32 cellular contexts compared by ENCODE assay signal in the genomic region with DNA sequence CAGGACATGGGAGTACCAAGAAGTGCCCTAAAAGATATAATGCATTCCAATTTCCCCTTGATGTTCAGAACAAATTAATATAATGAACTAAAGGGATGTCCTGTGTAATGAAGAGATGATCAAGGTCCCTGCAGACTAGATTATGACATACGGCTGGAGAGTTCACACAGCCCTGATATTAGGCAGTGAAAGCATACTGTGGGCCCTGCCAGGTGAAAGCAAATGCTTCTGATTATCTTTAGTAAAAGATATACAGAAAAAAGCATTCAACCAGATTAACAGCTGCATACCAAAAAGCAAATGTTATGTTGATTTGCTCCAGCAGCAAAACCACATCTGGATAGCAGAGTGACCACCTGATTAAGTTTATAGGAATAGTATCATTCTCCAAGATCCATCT. TPM values are rescaled to one million over a fixed set of nuclear protein-coding genes. Genes with fewer than 3 reads are reported as not detected.
"Had no signal": no experiment of that assay in that cellular context is flagged by ENCODE, and none has a peak within 500 bp of the region (broad histone marks: within the 10 kb centered on the region; RNA-seq: fewer than 3 reads in every experiment).

No MANE protein-coding gene starts in this region.

- H3K4me1 Mint-ChIP-seq: stimulated activated effector memory CD8-positive, alpha-beta T cell treated with anti-CD3 and anti-CD28 coated beads, Interleukin-12 subunit alpha, Interleukin-12 subunit beta, amount 100 ng/mL, for 72 hours had no signal

- H3K36me3 ChIP-seq: thyroid gland, transverse colon, uterus, vagina had no signal

- H3K4me1 ChIP-seq: suprapubic skin, testis, tibial artery, tibial nerve, transverse colon, upper lobe of left lung, upper lobe of right lung, uterus, vagina had no signal

- H3K27me3 ChIP-seq: stomach, suprapubic skin, testis, thyroid gland, tibial artery, tibial nerve, transverse colon, upper lobe of left lung, upper lobe of right lung, uterus, vagina had no signal

- H3K27ac ChIP-seq: stomach, suprapubic skin, testis, thoracic aorta, thyroid gland, tibial artery, tibial nerve, transverse colon, upper lobe of left lung, upper lobe of right lung, uterus, vagina had no signal

- H3K4me3 ChIP-seq: stomach, suprapubic skin, testis, thoracic aorta, thyroid gland, tibial artery, tibial nerve, transverse colon, upper lobe of left lung, upper lobe of right lung, uterus, vagina had no signal

- DNase-seq: stimulated activated CD4-positive, alpha-beta T cell treated with anti-CD3 and anti-CD28 coated beads, Interleukin-2, amount 100 ng/mL, for 48 hours; stimulated activated CD4-positive, alpha-beta T cell treated with anti-CD3 and anti-CD28 coated beads, Interleukin-4, amount 100 ng/mL, for 1 hour; stimulated activated CD4-positive, alpha-beta T cell treated with anti-CD3 and anti-CD28 coated beads, Interleukin-4, amount 100 ng/mL, for 24 hours; stimulated activated CD4-positive, alpha-beta T cell treated with anti-CD3 and anti-CD28 coated beads, Interleukin-4, amount 100 ng/mL, for 4 hours; stimulated activated CD8-positive, alpha-beta memory T cell treated with anti-CD3 and anti-CD28 coated beads, Interleukin-4, amount 100 ng/mL, for 48 hours; stimulated activated naive B cell treated with anti-CD40 and anti-IgM and Interleukin-4, amounts not matched to agents 10 μg/mL and 1 μg/mL and 100 μg/mL, for 72 hours; stimulated activated naive CD4-positive, alpha-beta T cell treated with Interleukin-2 at 50 U/mL for 16 hours; stimulated activated naive CD8-positive, alpha-beta T cell treated with anti-CD3 and anti-CD28 coated beads, Interleukin-15, amount 100 ng/mL, for 72 hours; stimulated activated naive CD8-positive, alpha-beta T cell treated with anti-CD3 and anti-CD28 coated beads, Interleukin-15, Interleukin-2, amounts not matched to agents 100 U/mL and 50 U/mL, for 24 hours; stomach; substantia nigra; testis; thyroid gland; tibial artery; transverse colon; trophoblast cell; upper lobe of left lung; upper lobe of right lung; uterus had no signal

- H3K4me3 Mint-ChIP-seq: stimulated activated effector memory CD8-positive, alpha-beta T cell treated with anti-CD3 and anti-CD28 coated beads, Interleukin-12 subunit alpha, Interleukin-12 subunit beta, amount 100 ng/mL, for 72 hours; stimulated activated memory B cell treated with anti-CD40 and anti-IgM and Interleukin-4, amounts not matched to agents 10 μg/mL and 1 μg/mL and 100 μg/mL, for 72 hours; stimulated activated naive B cell treated with anti-CD40 and anti-IgM and Interleukin-4, amounts not matched to agents 10 μg/mL and 1 μg/mL and 100 μg/mL, for 72 hours; stimulated activated naive CD8-positive, alpha-beta T cell treated with anti-CD3 and anti-CD28 coated beads, Interleukin-15, amount 100 ng/mL, for 72 hours; stimulated activated naive CD8-positive, alpha-beta T cell treated with anti-CD3 and anti-CD28 coated beads, Interleukin-15, Interleukin-2, amounts not matched to agents 100 ng/mL and 50 ng/mL, for 24 hours; type B pancreatic cell had no signal

- H3K27ac Mint-ChIP-seq: stimulated activated effector memory CD8-positive, alpha-beta T cell treated with anti-CD3 and anti-CD28 coated beads, Interleukin-12 subunit alpha, Interleukin-12 subunit beta, amount 100 ng/mL, for 72 hours; stimulated activated memory B cell treated with anti-CD40 and anti-IgM and Interleukin-4, amounts not matched to agents 10 μg/mL and 1 μg/mL and 100 μg/mL, for 72 hours; stimulated activated naive B cell treated with anti-CD40 and anti-IgM and Interleukin-4, amounts not matched to agents 10 μg/mL and 1 μg/mL and 100 μg/mL, for 72 hours; stimulated activated naive CD8-positive, alpha-beta T cell treated with anti-CD3 and anti-CD28 coated beads, Interleukin-15, Interleukin-2, amounts not matched to agents 100 ng/mL and 50 ng/mL, for 24 hours; type B pancreatic cell had no signal

- H3K9me3 Mint-ChIP-seq: stimulated activated effector memory CD8-positive, alpha-beta T cell treated with anti-CD3 and anti-CD28 coated beads, Interleukin-12 subunit alpha, Interleukin-12 subunit beta, amount 100 ng/mL, for 72 hours; stimulated activated memory B cell treated with anti-CD40 and anti-IgM and Interleukin-4, amounts not matched to agents 10 μg/mL and 1 μg/mL and 100 μg/mL, for 72 hours; stimulated activated naive B cell treated with anti-CD40 and anti-IgM and Interleukin-4, amounts not matched to agents 10 μg/mL and 1 μg/mL and 100 μg/mL, for 72 hours; stimulated activated naive CD8-positive, alpha-beta T cell treated with anti-CD3 and anti-CD28 coated beads, Interleukin-15, amount 100 ng/mL, for 72 hours; stimulated activated naive CD8-positive, alpha-beta T cell treated with anti-CD3 and anti-CD28 coated beads, Interleukin-15, Interleukin-2, amounts not matched to agents 100 ng/mL and 50 ng/mL, for 24 hours; type B pancreatic cell had no signal

- H3K9me3 ChIP-seq: stomach, suprapubic skin, testis, thoracic aorta, thyroid gland, tibial artery, tibial nerve, transverse colon, upper lobe of left lung, upper lobe of right lung, uterus, vagina had no signal

- H3K27me3 Mint-ChIP-seq: stimulated activated memory B cell treated with anti-CD40 and anti-IgM and Interleukin-4, amounts not matched to agents 10 μg/mL and 1 μg/mL and 100 μg/mL, for 72 hours; stimulated activated naive B cell treated with anti-CD40 and anti-IgM and Interleukin-4, amounts not matched to agents 10 μg/mL and 1 μg/mL and 100 μg/mL, for 72 hours; stimulated activated naive CD8-positive, alpha-beta T cell treated with anti-CD3 and anti-CD28 coated beads, Interleukin-15, amount 100 ng/mL, for 72 hours; stimulated activated naive CD8-positive, alpha-beta T cell treated with anti-CD3 and anti-CD28 coated beads, Interleukin-15, Interleukin-2, amounts not matched to agents 100 ng/mL and 50 ng/mL, for 24 hours; type B pancreatic cell had no signal

RNA-seq across cellular contexts. Expression of a gene that starts 12.1 kb away (rescaled TPM):
- total RNA-seq: stomach, subcutaneous adipose tissue, suprapubic skin, temporal lobe, testis, thoracic aorta, thyroid gland, tibial nerve, transverse colon, upper lobe of left lung, upper lobe of right lung, ureter, urinary bladder, uterus, vagina had no signal
- polyA plus RNA-seq: stomach, thymus, urinary bladder had no signal
